ENCODE assay signal across 20 cellular contexts in the genomic region with DNA sequence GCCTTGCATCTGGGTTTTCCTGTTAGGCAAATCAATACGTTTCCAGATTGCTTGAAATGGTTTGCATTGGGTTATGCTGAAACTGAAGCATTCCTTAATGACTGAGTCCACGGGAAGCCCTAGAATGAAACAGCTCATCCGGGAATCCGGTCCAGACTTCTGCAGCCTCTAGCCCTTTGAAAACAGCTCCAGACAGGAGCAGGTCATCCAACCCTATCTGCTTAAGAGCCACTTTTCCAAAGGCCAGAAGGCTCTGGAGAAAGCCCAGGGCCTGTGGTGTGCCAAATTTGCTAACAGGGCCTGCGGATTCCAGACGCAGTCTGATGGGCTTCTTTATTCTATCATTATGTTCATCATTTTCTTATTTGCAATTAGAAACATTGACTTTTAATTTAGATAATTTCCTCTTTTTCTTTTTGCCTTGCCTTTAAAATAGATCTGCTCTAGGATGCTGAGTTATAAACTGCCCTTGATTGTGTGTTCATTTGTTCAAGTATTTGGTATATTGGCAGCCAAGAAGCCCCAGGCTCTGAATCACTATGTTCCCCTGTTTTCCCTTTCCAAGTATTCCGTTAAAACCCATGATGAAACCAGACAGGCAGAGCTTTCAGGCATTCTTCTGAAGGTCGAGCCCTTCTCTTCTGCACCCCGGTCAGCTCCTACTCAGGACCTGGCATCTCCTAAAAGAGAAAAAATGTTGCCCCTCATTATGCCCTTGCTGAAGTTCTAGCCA.
DNase-seq lines count a peak whose midpoint lies in the region; ATAC-seq and TF ChIP-seq lines count a peak whose summit lies in the region.
"Had no signal": no experiment of that assay in that cellular context is flagged by ENCODE, and none has a peak within 500 bp of the region (broad histone marks: within the 10 kb centered on the region; RNA-seq: fewer than 3 reads in every experiment).

No MANE protein-coding gene starts in this region.

- H3K36me3 Mint-ChIP-seq in effector memory CD8-positive, alpha-beta T cell (ENCODE audit: insufficient read depth) = no peaks in the 10 kb centered on the region
- H3K36me3 Mint-ChIP-seq: activated naive CD4-positive, alpha-beta T cell treated with anti-CD3 and anti-CD28 coated beads, Interleukin-2, amount 10 ng/mL, durations not matched to agents 7 days and 5 days had no signal

- no peak overlapping the region for H3K27ac Mint-ChIP-seq in effector memory CD8-positive, alpha-beta T cell
- H3K27ac Mint-ChIP-seq: activated CD4-positive, alpha-beta T cell treated with anti-CD3 and anti-CD28 coated beads, Interleukin-2, amount 10 ng/mL, durations not matched to agents 24 days and 14 days; activated naive CD4-positive, alpha-beta T cell treated with anti-CD3 and anti-CD28 coated beads, Interleukin-2, amount 10 ng/mL, durations not matched to agents 7 days and 5 days; nephron progenitor cell had no signal

- TF ChIP-seq CTCF in fibroblast of the aortic adventitia (IDR thresholded peaks at IDR 0.05; ENCODE audit: insufficient read depth, low read length) (no peak), upper lobe of right lung (IDR thresholded peaks at IDR 0.05) (no peak)

- ATAC-seq in upper lobe of right lung (no peak), left lobe of liver (no peak)
- ATAC-seq in effector memory CD8-positive, alpha-beta T cell (replicated peaks) = no peak
- ATAC-seq: gastrocnemius medialis, HCT116, right lobe of liver had no signal

- no peaks in the 10 kb centered on the region for H3K36me3 ChIP-seq in upper lobe of right lung
- H3K36me3 ChIP-seq: BLaER1, gastrocnemius medialis, right lobe of liver, thoracic aorta had no signal

- no peaks in the 10 kb centered on the region for H3K4me1 Mint-ChIP-seq in effector memory CD8-positive, alpha-beta T cell (ENCODE audit: low read depth in 2 of 2)
- H3K4me1 Mint-ChIP-seq: activated CD4-positive, alpha-beta T cell treated with anti-CD3 and anti-CD28 coated beads, Interleukin-2, amount 10 ng/mL, durations not matched to agents 24 days and 14 days; activated naive CD4-positive, alpha-beta T cell treated with anti-CD3 and anti-CD28 coated beads, Interleukin-2, amount 10 ng/mL, durations not matched to agents 7 days and 5 days had no signal

- H3K4me3 Mint-ChIP-seq in effector memory CD8-positive, alpha-beta T cell = no peak overlapping the region
- H3K4me3 Mint-ChIP-seq: activated CD4-positive, alpha-beta T cell treated with anti-CD3 and anti-CD28 coated beads, Interleukin-2, amount 10 ng/mL, durations not matched to agents 24 days and 14 days; activated naive CD4-positive, alpha-beta T cell treated with anti-CD3 and anti-CD28 coated beads, Interleukin-2, amount 10 ng/mL, durations not matched to agents 7 days and 5 days; nephron progenitor cell had no signal

- H3K4me3 ChIP-seq in fibroblast of the aortic adventitia (ENCODE audit: low read depth, low read length) = no peak overlapping the region
- no peak overlapping the region for H3K4me3 ChIP-seq in upper lobe of right lung
- H3K4me3 ChIP-seq: BLaER1, gastrocnemius medialis, right lobe of liver, thoracic aorta had no signal

- DNase-seq in astrocyte of the hippocampus (ENCODE audit: low read depth, low spot score) = peak; percentile 61
- peak; percentile 61 for DNase-seq in fibroblast of the aortic adventitia (ENCODE audit: low read depth)
- DNase-seq in mucosa of gallbladder (ENCODE audit: low spot score) = peak; percentile 11
- no peak for DNase-seq in upper lobe of right lung
- DNase-seq in effector memory CD8-positive, alpha-beta T cell = no peak
- DNase-seq in left lobe of liver (ENCODE audit: low spot score) = no peak
- DNase-seq in activated CD4-positive, CD25-positive, alpha-beta regulatory T cell (lab: John Stamatoyannopoulos, UW) = no peak
- DNase-seq: activated CD4-positive, alpha-beta T cell treated with anti-CD3 and anti-CD28 coated beads, Interleukin-2, amount 10 ng/mL, durations not matched to agents 24 days and 14 days; activated naive CD4-positive, alpha-beta T cell treated with anti-CD3 and anti-CD28 coated beads, Interleukin-2, amount 10 ng/mL, durations not matched to agents 7 days and 5 days; central memory CD4-positive, alpha-beta T cell; gastrocnemius medialis; NCI-H187; NCI-H510A treated with DMSO at 0.1 percent for 48 hours; nephron progenitor cell; OCI-M1; right lobe of liver; stimulated activated CD4-positive, alpha-beta T cell treated with anti-CD3 and anti-CD28 coated beads, Interleukin-4, amount 100 ng/mL, for 4 hours had no signal

- H3K9me3 Mint-ChIP-seq in effector memory CD8-positive, alpha-beta T cell = no peaks in the 10 kb centered on the region
- H3K9me3 Mint-ChIP-seq: activated CD4-positive, alpha-beta T cell treated with anti-CD3 and anti-CD28 coated beads, Interleukin-2, amount 10 ng/mL, durations not matched to agents 24 days and 14 days; activated naive CD4-positive, alpha-beta T cell treated with anti-CD3 and anti-CD28 coated beads, Interleukin-2, amount 10 ng/mL, durations not matched to agents 7 days and 5 days had no signal

- peaks cover under 1% of the 10 kb centered on the region for H3K4me1 ChIP-seq in upper lobe of right lung
- H3K4me1 ChIP-seq: BLaER1, gastrocnemius medialis, right lobe of liver had no signal

- no peaks in the 10 kb centered on the region for H3K9me3 ChIP-seq in upper lobe of right lung
- H3K9me3 ChIP-seq: BLaER1, gastrocnemius medialis, right lobe of liver, thoracic aorta had no signal

- peaks cover 0 to 5% of the 10 kb centered on the region in 2 donors for H3K27me3 Mint-ChIP-seq in effector memory CD8-positive, alpha-beta T cell
- H3K27me3 Mint-ChIP-seq: activated CD4-positive, alpha-beta T cell treated with anti-CD3 and anti-CD28 coated beads, Interleukin-2, amount 10 ng/mL, durations not matched to agents 24 days and 14 days; activated naive CD4-positive, alpha-beta T cell treated with anti-CD3 and anti-CD28 coated beads, Interleukin-2, amount 10 ng/mL, durations not matched to agents 7 days and 5 days had no signal

- H3K27ac ChIP-seq in upper lobe of right lung = peak overlapping the region; percentile 24
- H3K27ac ChIP-seq: BLaER1, gastrocnemius medialis, right lobe of liver, thoracic aorta had no signal

- intact Hi-C loops in upper lobe of right lung (cut with DNase I) = no loop called here

- H3K27me3 ChIP-seq in upper lobe of right lung = no peaks in the 10 kb centered on the region
- H3K27me3 ChIP-seq: BLaER1, gastrocnemius medialis, right lobe of liver had no signal

Comparison
In these comparisons a context has a peak if more than half of its experiments do, and no peak if none do; other contexts are left out.
1. DNase-seq: peak in astrocyte of the hippocampus (single experiment), fibroblast of the aortic adventitia (single experiment) and mucosa of gallbladder (single experiment); none in upper lobe of right lung (single experiment), effector memory CD8-positive, alpha-beta T cell (0 of 3), left lobe of liver (single experiment) and activated CD4-positive, CD25-positive, alpha-beta regulatory T cell (0 of 4).